In the genomic region with DNA sequence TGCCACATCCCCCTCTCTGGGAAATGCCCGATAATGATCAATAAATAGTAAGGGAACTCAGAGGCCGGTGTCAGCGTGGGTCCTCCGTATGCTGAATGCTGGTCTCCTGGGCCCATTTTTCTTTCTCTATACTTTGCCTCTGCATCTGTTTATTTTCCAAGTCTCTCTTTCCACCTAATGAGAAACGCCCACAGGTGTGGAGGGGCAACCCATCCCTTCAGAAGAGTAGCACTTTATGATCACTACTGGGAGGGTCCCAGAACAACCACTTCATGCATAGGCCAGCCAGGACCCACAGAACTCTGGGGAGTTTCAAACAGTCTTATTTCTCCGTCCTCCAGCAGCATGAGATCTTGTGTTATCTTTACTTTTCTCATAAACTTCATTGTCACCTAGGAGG, we compare ENCODE assay signal across 14 cellular contexts.
A peak's percentile ranks its signal among the peaks of the same experiment; 100 is the strongest.
DNase-seq lines count a peak whose midpoint lies in the region; ATAC-seq and TF ChIP-seq lines count a peak whose summit lies in the region.
"Had no signal": no experiment of that assay in that cellular context is flagged by ENCODE, and none has a peak within 500 bp of the region (broad histone marks: within the 10 kb centered on the region; RNA-seq: fewer than 3 reads in every experiment).

No MANE protein-coding gene starts in this region.

- no peaks in the 10 kb centered on the region for H3K36me3 ChIP-seq in left lung
- H3K36me3 ChIP-seq: BE2C, HAP-1 had no signal

- H3K27ac ChIP-seq in left lung, result no peak overlapping the region
- H3K27ac ChIP-seq: C4-2B had no signal

- H3K27ac Mint-ChIP-seq in WTC11, result no peak overlapping the region
- H3K27ac Mint-ChIP-seq: CD4-positive, alpha-beta memory T cell had no signal

- ATAC-seq in WTC11 (peak; percentile 52), left colon (peak; percentile 17), left lung (no peak)

- H3K4me1 Mint-ChIP-seq in WTC11, result peaks cover 56% of the 10 kb centered on the region
- H3K4me1 Mint-ChIP-seq: CD4-positive, alpha-beta memory T cell had no signal

- no peak overlapping the region for H3K4me3 Mint-ChIP-seq in WTC11
- H3K4me3 Mint-ChIP-seq: CD4-positive, alpha-beta memory T cell had no signal

- H3K4me3 ChIP-seq in left lung, result no peak overlapping the region
- H3K4me3 ChIP-seq: HAP-1 had no signal

- TF ChIP-seq CTCF in WTC11 (IDR thresholded peaks at IDR 0.05) (no peak), left lung (IDR thresholded peaks at IDR 0.05) (no peak)

- H3K27me3 Mint-ChIP-seq in WTC11 (ENCODE audit: low read depth), result no peaks in the 10 kb centered on the region

- DNase-seq in ELF-1 (ENCODE audit: low read depth, low spot score) (peak; percentile 66), WTC11 (ENCODE audit: low spot score) (no peak), left colon (no peak), Ammon's horn (ENCODE audit: low spot score) (no peak), left lung (no peak), retina (no peak), cerebellar cortex (ENCODE audit: low spot score) (no peak)
- DNase-seq: BE2C; CD4-positive, alpha-beta memory T cell; DMS79 treated with DMSO at 0.1 percent for 48 hours; EL; GOT3 had no signal

- H3K9me3 Mint-ChIP-seq in WTC11, result peaks cover 4% of the 10 kb centered on the region; the same call in 1 of the 2 replicates

- CTCF ChIA-PET in WTC11 (lab: Charles Lee), result no interaction called here

- no peaks in the 10 kb centered on the region for H3K9me3 ChIP-seq in left lung
- H3K9me3 ChIP-seq: BE2C, HAP-1 had no signal

- H3K36me3 Mint-ChIP-seq in WTC11, result no peaks in the 10 kb centered on the region
- H3K36me3 Mint-ChIP-seq: CD4-positive, alpha-beta memory T cell had no signal

- no peaks in the 10 kb centered on the region for H3K27me3 ChIP-seq in left lung

- intact Hi-C loops in left colon (cut with DNase I, micrococcal nuclease) (no loop called here), left lung (cut with DNase I) (no loop called here)

- POLR2A ChIA-PET in WTC11 (lab: Charles Lee), result no interaction called here

- no peaks in the 10 kb centered on the region for H3K4me1 ChIP-seq in left lung
- H3K4me1 ChIP-seq: BE2C had no signal

TF ChIP-seq in WTC11, 78 proteins besides CTCF, POLR2A, EP300 and RAD21:
- TF ChIP-seq ELF4 (CRISPR knock-in tag; IDR thresholded peaks at IDR 0.05; ENCODE audit: low read depth) (no peak), CREB1 (CRISPR knock-in tag; IDR thresholded peaks at IDR 0.05) (no peak)
- TF ChIP-seq, protein P1, sequence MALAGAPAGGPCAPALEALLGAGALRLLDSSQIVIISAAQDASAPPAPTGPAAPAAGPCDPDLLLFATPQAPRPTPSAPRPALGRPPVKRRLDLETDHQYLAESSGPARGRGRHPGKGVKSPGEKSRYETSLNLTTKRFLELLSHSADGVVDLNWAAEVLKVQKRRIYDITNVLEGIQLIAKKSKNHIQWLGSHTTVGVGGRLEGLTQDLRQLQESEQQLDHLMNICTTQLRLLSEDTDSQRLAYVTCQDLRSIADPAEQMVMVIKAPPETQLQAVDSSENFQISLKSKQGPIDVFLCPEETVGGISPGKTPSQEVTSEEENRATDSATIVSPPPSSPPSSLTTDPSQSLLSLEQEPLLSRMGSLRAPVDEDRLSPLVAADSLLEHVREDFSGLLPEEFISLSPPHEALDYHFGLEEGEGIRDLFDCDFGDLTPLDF (CRISPR knock-in tag; IDR thresholded peaks at IDR 0.05), result no peak
- TF ChIP-seq, protein P2, sequence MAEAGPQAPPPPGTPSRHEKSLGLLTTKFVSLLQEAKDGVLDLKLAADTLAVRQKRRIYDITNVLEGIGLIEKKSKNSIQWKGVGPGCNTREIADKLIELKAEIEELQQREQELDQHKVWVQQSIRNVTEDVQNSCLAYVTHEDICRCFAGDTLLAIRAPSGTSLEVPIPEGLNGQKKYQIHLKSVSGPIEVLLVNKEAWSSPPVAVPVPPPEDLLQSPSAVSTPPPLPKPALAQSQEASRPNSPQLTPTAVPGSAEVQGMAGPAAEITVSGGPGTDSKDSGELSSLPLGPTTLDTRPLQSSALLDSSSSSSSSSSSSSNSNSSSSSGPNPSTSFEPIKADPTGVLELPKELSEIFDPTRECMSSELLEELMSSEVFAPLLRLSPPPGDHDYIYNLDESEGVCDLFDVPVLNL (CRISPR knock-in tag; IDR thresholded peaks at IDR 0.05; ENCODE audit: borderline replicate concordance, low read depth), result no peak
- TF ChIP-seq, protein P3, sequence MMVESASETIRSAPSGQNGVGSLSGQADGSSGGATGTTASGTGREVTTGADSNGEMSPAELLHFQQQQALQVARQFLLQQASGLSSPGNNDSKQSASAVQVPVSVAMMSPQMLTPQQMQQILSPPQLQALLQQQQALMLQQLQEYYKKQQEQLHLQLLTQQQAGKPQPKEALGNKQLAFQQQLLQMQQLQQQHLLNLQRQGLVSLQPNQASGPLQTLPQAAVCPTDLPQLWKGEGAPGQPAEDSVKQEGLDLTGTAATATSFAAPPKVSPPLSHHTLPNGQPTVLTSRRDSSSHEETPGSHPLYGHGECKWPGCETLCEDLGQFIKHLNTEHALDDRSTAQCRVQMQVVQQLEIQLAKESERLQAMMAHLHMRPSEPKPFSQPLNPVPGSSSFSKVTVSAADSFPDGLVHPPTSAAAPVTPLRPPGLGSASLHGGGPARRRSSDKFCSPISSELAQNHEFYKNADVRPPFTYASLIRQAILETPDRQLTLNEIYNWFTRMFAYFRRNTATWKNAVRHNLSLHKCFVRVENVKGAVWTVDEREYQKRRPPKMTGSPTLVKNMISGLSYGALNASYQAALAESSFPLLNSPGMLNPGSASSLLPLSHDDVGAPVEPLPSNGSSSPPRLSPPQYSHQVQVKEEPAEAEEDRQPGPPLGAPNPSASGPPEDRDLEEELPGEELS (CRISPR knock-in tag; IDR thresholded peaks at IDR 0.05), result no peak
